8 cellular contexts compared by ENCODE assay signal in genomic region chr12:53230971-53231858, GRCh38. TPM values are rescaled to one million over a fixed set of nuclear protein-coding genes. Genes with fewer than 3 reads are reported as not detected.
DNase-seq lines count a peak whose midpoint lies in the region; ATAC-seq, FAIRE-seq and TF ChIP-seq lines count a peak whose summit lies in the region.
"Had no signal": no experiment of that assay in that cellular context is flagged by ENCODE, and none has a peak within 500 bp of the region (broad histone marks: within the 10 kb centered on the region; RNA-seq: fewer than 3 reads in every experiment).

No MANE protein-coding gene starts in this region.

- CTCF ChIA-PET in activated CD4-positive, alpha-beta T cell treated with anti-CD3 and anti-CD28 coated beads for 36 hours (lab: Charles Lee) = interaction anchor here (1.0 kb wide), 1 partner anchor 20 kb away, joined by 3 read pairs; no protein-coding TSS in a partner anchor

- POLR2A ChIA-PET in activated CD4-positive, alpha-beta T cell treated with anti-CD3 and anti-CD28 coated beads for 36 hours (lab: Charles Lee) = no interaction called here

- peaks cover 7% of the 10 kb centered on the region for H3K27me3 ChIP-seq in thymus (ENCODE audit: control insufficient read depth, insufficient read depth)

- no peaks in the 10 kb centered on the region for H3K27me3 Mint-ChIP-seq in activated CD4-positive, alpha-beta T cell treated with anti-CD3 and anti-CD28 coated beads for 36 hours

- no peaks in the 10 kb centered on the region for H3K9me3 ChIP-seq in thymus (ENCODE audit: control insufficient read depth)

- no peak overlapping the region for H3K27ac ChIP-seq in thymus (ENCODE audit: low read depth)

- H3K4me1 Mint-ChIP-seq in activated CD4-positive, alpha-beta T cell treated with anti-CD3 and anti-CD28 coated beads for 36 hours = peaks cover 71% of the 10 kb centered on the region

- H3K4me3 Mint-ChIP-seq in activated CD4-positive, alpha-beta T cell treated with anti-CD3 and anti-CD28 coated beads for 36 hours = peak overlapping the region; percentile 58

- H3K27ac Mint-ChIP-seq in activated CD4-positive, alpha-beta T cell treated with anti-CD3 and anti-CD28 coated beads for 36 hours = peak overlapping the region; percentile 61

- peak overlapping the region; percentile 49 for H3K4me3 ChIP-seq in thymus (ENCODE audit: low read length)

- DNase-seq in activated CD4-positive, alpha-beta T cell treated with anti-CD3 and anti-CD28 coated beads for 36 hours = no peak
- DNase-seq in activated CD4-positive, alpha-beta T cell treated with anti-CD3 and anti-CD28 coated beads for 1 hour = no peak
- peak; percentile 17 for DNase-seq in left cardiac atrium
- DNase-seq in D721Med (ENCODE audit: insufficient read length, low spot score) = no peak
- DNase-seq: AML-193 had no signal

- TF ChIP-seq CTCF in D721Med (IDR thresholded peaks at IDR 0.05; ENCODE audit: insufficient read depth, missing control alignments) = no peak

- peaks cover 31% of the 10 kb centered on the region for H3K4me1 ChIP-seq in thymus (ENCODE audit: control insufficient read depth, insufficient read depth, low read length)

- intact Hi-C loops in activated CD4-positive, alpha-beta T cell treated with anti-CD3 and anti-CD28 coated beads for 36 hours (cut with DNase I, micrococcal nuclease) = no loop called here
- intact Hi-C loops in left cardiac atrium (cut with DNase I) = no loop called here

- 80% methylated on average over 19 of the region's 19 CpGs for WGBS in thymus

- no peaks in the 10 kb centered on the region for H3K9me3 Mint-ChIP-seq in activated CD4-positive, alpha-beta T cell treated with anti-CD3 and anti-CD28 coated beads for 36 hours (ENCODE audit: low read depth)

- peaks cover 6% of the 10 kb centered on the region for H3K36me3 Mint-ChIP-seq in activated CD4-positive, alpha-beta T cell treated with anti-CD3 and anti-CD28 coated beads for 36 hours (ENCODE audit: low read depth)

- H3K36me3 ChIP-seq in thymus (ENCODE audit: control insufficient read depth, insufficient read depth) = no peaks in the 10 kb centered on the region

- no peak for FAIRE-seq in D721Med (lab: Jason Lieb, UNC)

- no peak for ATAC-seq in activated CD4-positive, alpha-beta T cell treated with anti-CD3 and anti-CD28 coated beads for 36 hours
- no peak for ATAC-seq in left cardiac atrium
- ATAC-seq in GM18870 (IDR thresholded peaks at IDR 0.05; ENCODE audit: unreplicated experiment) = no peak

RNA-seq across cellular contexts. Expression of gene RARG, which starts 0.8 kb away (rescaled TPM):
- total RNA-seq in activated CD4-positive, alpha-beta T cell treated with anti-CD3 and anti-CD28 coated beads for 36 hours = 10 to 100 TPM; 20.0 to 21.6 TPM
- total RNA-seq in left cardiac atrium = 10 to 100 TPM; 13.5 to 24.1 TPM
- 8.5 TPM for polyA plus RNA-seq in thymus

RNA-seq across cellular contexts. Expression of gene ITGB7, which starts 24.2 kb away (rescaled TPM):
- total RNA-seq in activated CD4-positive, alpha-beta T cell treated with anti-CD3 and anti-CD28 coated beads for 36 hours = 10 to 100 TPM; 73.0 to 77.6 TPM
- 1 to 10 TPM in 1 of 2 donors, under 1 TPM in 1; 0.81 to 2.1 TPM for total RNA-seq in left cardiac atrium
- 9.5 TPM for polyA plus RNA-seq in thymus
- total RNA-seq: NCI-H460 had no signal

RNA-seq across cellular contexts. Expression of gene ESPL1, which starts 36.9 kb away (rescaled TPM):
- 10 to 100 TPM; 60.8 to 66.9 TPM for total RNA-seq in activated CD4-positive, alpha-beta T cell treated with anti-CD3 and anti-CD28 coated beads for 36 hours
- total RNA-seq in left cardiac atrium = 1 to 10 TPM in 1 of 2 donors, under 1 TPM in 1; 0.58 to 1.3 TPM
- polyA plus RNA-seq in thymus = 1.7 TPM

RNA-seq across cellular contexts. Expression of gene CSAD, which starts 50.5 kb away (rescaled TPM):
- 10 to 100 TPM; 20.0 to 23.1 TPM for total RNA-seq in activated CD4-positive, alpha-beta T cell treated with anti-CD3 and anti-CD28 coated beads for 36 hours
- total RNA-seq in left cardiac atrium = 10 to 100 TPM; 16.8 to 19.7 TPM
- 61.7 TPM for polyA plus RNA-seq in thymus

RNA-seq across cellular contexts. Expression of gene ZNF740, which starts 50.7 kb away (rescaled TPM):
- 10 to 100 TPM; 34.9 to 40.2 TPM for total RNA-seq in activated CD4-positive, alpha-beta T cell treated with anti-CD3 and anti-CD28 coated beads for 36 hours
- 10 to 100 TPM; 19.0 to 20.0 TPM for total RNA-seq in left cardiac atrium
- polyA plus RNA-seq in thymus = 10.3 TPM

Comparison
In these comparisons a context has a peak if more than half of its experiments do, and no peak if none do; other contexts are left out.
1. RNA of gene ITGB7, which starts 24.2 kb away (total RNA-seq): 73.0 to 77.6 TPM in activated CD4-positive, alpha-beta T cell treated with anti-CD3 and anti-CD28 coated beads for 36 hours; 0.81 to 2.1 TPM in left cardiac atrium; every median in the first group is over 10 times any median in the second.
2. RNA of gene ESPL1, which starts 36.9 kb away (total RNA-seq): 60.8 to 66.9 TPM in activated CD4-positive, alpha-beta T cell treated with anti-CD3 and anti-CD28 coated beads for 36 hours; 0.58 to 1.3 TPM in left cardiac atrium; every median in the first group is over 10 times any median in the second.